Comparison of ENCODE assay signal across 9 cellular contexts in genomic region chr16:68234188-68235104, GRCh38. TPM values are rescaled to one million over a fixed set of nuclear protein-coding genes. Genes with fewer than 3 reads are reported as not detected.
DNase-seq lines count a peak whose midpoint lies in the region; ATAC-seq and TF ChIP-seq lines count a peak whose summit lies in the region.
"Had no signal": no experiment of that assay in that cellular context is flagged by ENCODE, and none has a peak within 500 bp of the region (broad histone marks: within the 10 kb centered on the region; RNA-seq: fewer than 3 reads in every experiment).

No MANE protein-coding gene starts in this region.

- H3K27me3 ChIP-seq in Caco-2 (replicated peaks; ENCODE audit: control insufficient read depth, insufficient read depth, low read length): no peaks in the 10 kb centered on the region
- no peaks in the 10 kb centered on the region for H3K27me3 ChIP-seq in naive thymus-derived CD4-positive, alpha-beta T cell (ENCODE audit: control insufficient read depth in 2 of 2, insufficient read depth in 2 of 2, low read length in 2 of 2)

- peaks cover 87% of the 10 kb centered on the region for H3K36me3 Mint-ChIP-seq in Caco-2 (ENCODE audit: insufficient read depth, unreplicated experiment)
- H3K36me3 Mint-ChIP-seq in central memory CD8-positive, alpha-beta T cell (ENCODE audit: insufficient read depth): peaks cover 49% of the 10 kb centered on the region
- peaks cover 0 to 2% (median under 1%) of the 10 kb centered on the region in 5 donors for H3K36me3 Mint-ChIP-seq in naive thymus-derived CD4-positive, alpha-beta T cell

- H3K27ac Mint-ChIP-seq in Caco-2 (ENCODE audit: unreplicated experiment): peak overlapping the region; percentile 98
- no peak overlapping the region for H3K27ac Mint-ChIP-seq in central memory CD8-positive, alpha-beta T cell (ENCODE audit: low read depth)
- H3K27ac Mint-ChIP-seq in naive thymus-derived CD4-positive, alpha-beta T cell: peak overlapping the region; percentile 9 to 84 (median 79)

- no peak for TF ChIP-seq CTCF in Caco-2 (IDR thresholded peaks at IDR 0.05; ENCODE audit: insufficient read depth in 1 of 2, low read depth in 1 of 2, low read length in 1 of 2, severe bottlenecking in 1 of 2, unreplicated experiment in 1 of 2)

- intact Hi-C loops in Caco-2 (cut with micrococcal nuclease; ENCODE audit: unreplicated experiment): loop anchor here (1.0 to 2.0 kb wide), 2 partner anchors 149 to 242 kb away; partner anchors contain the start of gene NFATC3
- intact Hi-C loops in naive thymus-derived CD4-positive, alpha-beta T cell (cut with micrococcal nuclease): loop anchor here (5.0 to 10.0 kb wide), 4 partner anchors 288 to 570 kb away; partner anchors contain the start of genes ACD (in 1 of the 2), C16orf86 (in 1 of the 2), ENKD1 (in 1 of the 2) and PARD6A (in 1 of the 2)

- peaks cover 20% of the 10 kb centered on the region for H3K4me1 Mint-ChIP-seq in Caco-2 (ENCODE audit: low read depth, unreplicated experiment)
- H3K4me1 Mint-ChIP-seq in central memory CD8-positive, alpha-beta T cell: peaks cover 26% of the 10 kb centered on the region
- peaks cover 26 to 40% (median 32%) of the 10 kb centered on the region in 7 donors for H3K4me1 Mint-ChIP-seq in naive thymus-derived CD4-positive, alpha-beta T cell

- peak overlapping the region; percentile 81 for H3K4me3 Mint-ChIP-seq in Caco-2 (ENCODE audit: unreplicated experiment)
- peak overlapping the region; percentile 22 for H3K4me3 Mint-ChIP-seq in central memory CD8-positive, alpha-beta T cell
- peak overlapping the region in 9 of 10 donors; percentile 24 to 93 (median 54) for H3K4me3 Mint-ChIP-seq in naive thymus-derived CD4-positive, alpha-beta T cell

- CTCF ChIA-PET in Caco-2 (lab: Charles Lee): interaction anchor here (0.6 to 2.1 kb wide), 7 partner anchors 23 to 232 kb away, joined by 3 to 10 read pairs (median 3); partner anchors contain the start of gene NFATC3
- CTCF ChIA-PET in naive thymus-derived CD4-positive, alpha-beta T cell (lab: Charles Lee): interaction anchor here (0.6 to 1.0 kb wide), 4 partner anchors 45 to 231 kb away, joined by 3 to 4 read pairs (median 3); no protein-coding TSS in a partner anchor

- no peak for TF ChIP-seq POLR2A in GM18505 (IDR thresholded peaks at IDR 0.05; ENCODE audit: borderline replicate concordance, extremely low read depth, insufficient read depth, insufficient read length)

- H3K27ac ChIP-seq in naive thymus-derived CD4-positive, alpha-beta T cell (ENCODE audit: low read depth, low read length): peak overlapping the region; percentile 11

- peaks cover 18% of the 10 kb centered on the region for H3K4me1 ChIP-seq in Caco-2
- peaks cover 6 to 10% of the 10 kb centered on the region in 2 donors for H3K4me1 ChIP-seq in naive thymus-derived CD4-positive, alpha-beta T cell (ENCODE audit: control insufficient read depth in 2 of 2, insufficient read depth in 2 of 2, low read length in 2 of 2)

- H3K9me3 Mint-ChIP-seq in Caco-2 (ENCODE audit: unreplicated experiment): no peaks in the 10 kb centered on the region
- H3K9me3 Mint-ChIP-seq in central memory CD8-positive, alpha-beta T cell: no peaks in the 10 kb centered on the region
- H3K9me3 Mint-ChIP-seq in naive thymus-derived CD4-positive, alpha-beta T cell: peaks cover 0 to 5% (median 0%) of the 10 kb centered on the region in 11 donors

- DNase-seq in Caco-2 (peak; percentile 94 to 96), NCI-H146 (lab: John Stamatoyannopoulos, UW) (peak; percentile 83), AG20443 (ENCODE audit: low spot score) (no peak)
- DNase-seq in central memory CD8-positive, alpha-beta T cell (ENCODE audit: low spot score in 2 of 2): no peak
- peak in 1 of 9 donors; percentile 26 for DNase-seq in naive thymus-derived CD4-positive, alpha-beta T cell
- DNase-seq in stimulated activated CD4-positive, alpha-beta T cell treated with anti-CD3 and anti-CD28 coated beads, Interleukin-15, amount 100 ng/mL, for 24 hours: no peak
- DNase-seq in activated CD4-positive, CD25-positive, alpha-beta regulatory T cell (lab: John Stamatoyannopoulos, UW): no peak

- H3K36me3 ChIP-seq in Caco-2 (ENCODE audit: control insufficient read depth, insufficient read depth, low read length): peaks cover 9% of the 10 kb centered on the region
- peaks cover 0 to 20% (median 0%) of the 10 kb centered on the region in 3 experiments for H3K36me3 ChIP-seq in naive thymus-derived CD4-positive, alpha-beta T cell (ENCODE audit: control insufficient read depth in 2 of 3, insufficient read depth in 3 of 3, low read length in 3 of 3)

- peak overlapping the region; percentile 79 for H3K4me3 ChIP-seq in Caco-2 (ENCODE audit: low read depth, low read length)
- no peak overlapping the region for H3K4me3 ChIP-seq in naive thymus-derived CD4-positive, alpha-beta T cell (ENCODE audit: low read length)

- ATAC-seq in central memory CD8-positive, alpha-beta T cell (replicated peaks; ENCODE audit: extremely low read depth, poor library complexity, severe bottlenecking): no peak
- no peak for ATAC-seq in naive thymus-derived CD4-positive, alpha-beta T cell
- no peak for ATAC-seq in GM18505 (IDR thresholded peaks at IDR 0.05; ENCODE audit: unreplicated experiment)

- no peaks in the 10 kb centered on the region for H3K27me3 Mint-ChIP-seq in Caco-2 (ENCODE audit: insufficient read depth, unreplicated experiment)
- H3K27me3 Mint-ChIP-seq in central memory CD8-positive, alpha-beta T cell: no peaks in the 10 kb centered on the region
- H3K27me3 Mint-ChIP-seq in naive thymus-derived CD4-positive, alpha-beta T cell: peaks cover 0 to 13% (median 0%) of the 10 kb centered on the region in 5 donors

- POLR2A ChIA-PET in Caco-2 (lab: Charles Lee): interaction anchor here (0.6 to 1.1 kb wide), 4 partner anchors 17 to 94 kb away, joined by 3 to 7 read pairs (median 3); partner anchors contain the start of genes PRMT7 and SLC7A6OS
- POLR2A ChIA-PET in naive thymus-derived CD4-positive, alpha-beta T cell (lab: Charles Lee): interaction anchor here (0.8 kb wide), 1 partner anchor 18 kb away, joined by 4 read pairs; no protein-coding TSS in a partner anchor

- BruUV-seq in Caco-2 (replicated peaks; lab: Mats Ljungman, UMichigan): no TSS peak

- no peaks in the 10 kb centered on the region; the same call in 1 of the 2 replicates for H3K9me3 ChIP-seq in Caco-2
- H3K9me3 ChIP-seq in naive thymus-derived CD4-positive, alpha-beta T cell (ENCODE audit: control insufficient read depth in 2 of 3, low read length in 3 of 3): no peaks in the 10 kb centered on the region

RNA-seq across cellular contexts. Expression of gene ESRP2, which starts 1.5 kb away (rescaled TPM):
- total RNA-seq in Caco-2 (2022): 109 and 110 TPM in 2 replicates
- total RNA-seq in naive thymus-derived CD4-positive, alpha-beta T cell: not detected
- polyA plus RNA-seq in naive thymus-derived CD4-positive, alpha-beta T cell: under 1 TPM; 0.11 to 0.29 TPM
- total RNA-seq: SK-MEL-5 had no signal

RNA-seq across cellular contexts. Expression of gene PLA2G15, which starts 10.7 kb away (rescaled TPM):
- total RNA-seq in Caco-2 (2022): 33.2 and 33.4 TPM in 2 replicates
- total RNA-seq in naive thymus-derived CD4-positive, alpha-beta T cell: 10 to 100 TPM in 2 of 5 experiments, 1 to 10 TPM in 3; 8.5 to 16.8 (median 9.9) TPM
- 10 to 100 TPM in 1 of 2 donors, 1 to 10 TPM in 1; 6.8 to 15.6 TPM for polyA plus RNA-seq in naive thymus-derived CD4-positive, alpha-beta T cell

RNA-seq across cellular contexts. Expression of gene SLC7A6, which starts 29.9 kb away (rescaled TPM):
- total RNA-seq in Caco-2 (2022): 236 and 267 TPM in 2 replicates
- 100 to 1,000 TPM; 112 to 248 (median 207) TPM for total RNA-seq in naive thymus-derived CD4-positive, alpha-beta T cell
- polyA plus RNA-seq in naive thymus-derived CD4-positive, alpha-beta T cell: 10 to 100 TPM; 29.3 to 31.1 TPM

Comparison
In these comparisons a context has a peak if more than half of its experiments do, and no peak if none do; other contexts are left out.
1. DNase-seq: peak in Caco-2 (2 of 2) and NCI-H146 (single experiment); none in central memory CD8-positive, alpha-beta T cell (0 of 2), stimulated activated CD4-positive, alpha-beta T cell treated with anti-CD3 and anti-CD28 coated beads, Interleukin-15, amount 100 ng/mL, for 24 hours (single experiment), activated CD4-positive, CD25-positive, alpha-beta regulatory T cell (0 of 4) and AG20443 (single experiment).
2. H3K4me3 Mint-ChIP-seq: peak in every context shown above with its lines; median percentile 81 in Caco-2; 54 in naive thymus-derived CD4-positive, alpha-beta T cell; 22 in central memory CD8-positive, alpha-beta T cell.
3. RNA of gene ESRP2, which starts 1.5 kb away (total RNA-seq): 109 to 110 TPM in Caco-2; not detected in naive thymus-derived CD4-positive, alpha-beta T cell; every median in the first group is over 100 times any median in the second.